In genomic region chr16:89491974-89492687, GRCh38 we compare ENCODE assay signal across 7 cellular contexts. TPM values are rescaled to one million over a fixed set of nuclear protein-coding genes. Genes with fewer than 3 reads are reported as not detected.
DNase-seq lines count a peak whose midpoint lies in the region; ATAC-seq and TF ChIP-seq lines count a peak whose summit lies in the region.

No MANE protein-coding gene starts in this region.

- ATAC-seq in GM21390 (IDR thresholded peaks at IDR 0.05; ENCODE audit: unreplicated experiment) (no peak), GM18861 (IDR thresholded peaks at IDR 0.05; ENCODE audit: unreplicated experiment) (no peak)

- H2AFZ ChIP-seq in smooth muscle cell (ENCODE audit: low read depth) = no peak overlapping the region

- CTCF ChIA-PET in HEK293 (lab: Yijun Ruan, JAX) = interaction anchor here (0.7 kb wide), 1 partner anchor 749 kb away, joined by 3 read pairs; no protein-coding TSS in a partner anchor

- H3F3A ChIP-seq in smooth muscle cell (ENCODE audit: low read depth) = peaks cover 14% of the 10 kb centered on the region

- POLR2A ChIA-PET in HEK293 (lab: Yijun Ruan, JAX) = no interaction called here

- WGBS in smooth muscle cell (ENCODE audit: low lambda C conversion rate) = 91% methylated on average over 24 of the region's 24 CpGs

- DNase-seq in SK-N-DZ (ENCODE audit: low spot score) (peak; percentile 51), fibroblast of mammary gland (ENCODE audit: low read depth) (peak; percentile 56), smooth muscle cell (lab: John Stamatoyannopoulos, UW; ENCODE audit: unreplicated experiment) (no peak), GDM1 (lab: John Stamatoyannopoulos, UW) (no peak)

- peaks cover 46% of the 10 kb centered on the region for H4K20me1 ChIP-seq in smooth muscle cell (ENCODE audit: low read depth)

- no peak overlapping the region for H3K27ac ChIP-seq in HEK293 (ENCODE audit: extremely low read depth, low read depth, low read length)
- peak overlapping the region; percentile 98 for H3K27ac ChIP-seq in smooth muscle cell (ENCODE audit: low read depth)

- TF ChIP-seq CTCF in HEK293 (tag by site-specific recombination; IDR thresholded peaks at IDR 0.05) (no peak), fibroblast of mammary gland (conservative IDR thresholded peaks at IDR 0.05; ENCODE audit: control insufficient read depth, insufficient read depth, low read depth, low read length) (no peak), smooth muscle cell (IDR thresholded peaks at IDR 0.05; ENCODE audit: borderline replicate concordance, insufficient read depth, poor library complexity, severe bottlenecking) (no peak)

- H3K9me3 ChIP-seq in HEK293 (ENCODE audit: control insufficient read depth, insufficient read depth, low read depth, low read length) (no peaks in the 10 kb centered on the region), smooth muscle cell (replicated peaks; ENCODE audit: low read depth) (no peaks in the 10 kb centered on the region)

- peak overlapping the region; percentile 97 for H3K9ac ChIP-seq in smooth muscle cell (ENCODE audit: low read depth)

- H3K36me3 ChIP-seq in HEK293 (ENCODE audit: control insufficient read depth in 2 of 2, insufficient read depth in 1 of 2, low read length in 2 of 2) = no peaks in the 10 kb centered on the region; a peak in 1 of 3 replicates
- H3K36me3 ChIP-seq in smooth muscle cell (ENCODE audit: low read depth) = no peaks in the 10 kb centered on the region

- H3K4me1 ChIP-seq in HEK293 (ENCODE audit: control insufficient read depth, insufficient read depth, low read length) (peaks cover 10% of the 10 kb centered on the region), smooth muscle cell (ENCODE audit: low read depth) (peaks cover 21% of the 10 kb centered on the region)

- H3K79me2 ChIP-seq in smooth muscle cell (ENCODE audit: low read depth) = peaks cover 41% of the 10 kb centered on the region

- H3K4me3 ChIP-seq in HEK293 (ENCODE audit: low read depth, low read length) (peak overlapping the region; percentile 81; the same call in 1 of the 2 replicates), fibroblast of mammary gland (ENCODE audit: control insufficient read depth, low read depth, low read length) (peak overlapping the region; percentile 66), smooth muscle cell (peak overlapping the region; percentile 95)

- H3K4me2 ChIP-seq in smooth muscle cell = peak overlapping the region; percentile 86

- H3K27me3 ChIP-seq in smooth muscle cell (ENCODE audit: low read depth) = no peaks in the 10 kb centered on the region

TF ChIP-seq in HEK293, 187 proteins besides CTCF, POLR2A, EP300 and RAD21:
- TF ChIP-seq SP2 (tag by site-specific recombination; IDR thresholded peaks at IDR 0.05) (no peak), ZBTB8A (tag by site-specific recombination; IDR thresholded peaks at IDR 0.05) (no peak), GFI1B (tag by site-specific recombination; IDR thresholded peaks at IDR 0.05) (no peak), ZNF121 (tag by site-specific recombination; IDR thresholded peaks at IDR 0.05) (no peak)
- TF ChIP-seq, protein P1, sequence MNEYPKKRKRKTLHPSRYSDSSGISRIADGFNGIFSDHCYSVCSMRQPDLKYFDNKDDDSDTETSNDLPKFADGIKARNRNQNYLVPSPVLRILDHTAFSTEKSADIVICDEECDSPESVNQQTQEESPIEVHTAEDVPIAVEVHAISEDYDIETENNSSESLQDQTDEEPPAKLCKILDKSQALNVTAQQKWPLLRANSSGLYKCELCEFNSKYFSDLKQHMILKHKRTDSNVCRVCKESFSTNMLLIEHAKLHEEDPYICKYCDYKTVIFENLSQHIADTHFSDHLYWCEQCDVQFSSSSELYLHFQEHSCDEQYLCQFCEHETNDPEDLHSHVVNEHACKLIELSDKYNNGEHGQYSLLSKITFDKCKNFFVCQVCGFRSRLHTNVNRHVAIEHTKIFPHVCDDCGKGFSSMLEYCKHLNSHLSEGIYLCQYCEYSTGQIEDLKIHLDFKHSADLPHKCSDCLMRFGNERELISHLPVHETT (tag by site-specific recombination; IDR thresholded peaks at IDR 0.05) = no peak

RNA-seq across cellular contexts. Expression of gene ANKRD11, which starts 1.8 kb away (rescaled TPM):
- polyA plus RNA-seq in SK-N-DZ (2014; cell fraction: cytosol; rRNA removed) = 47.7 and 51.2 TPM in 2 replicates
- 95.8 and 176 TPM in 2 replicates for polyA plus RNA-seq in SK-N-DZ (2014; cell fraction: nucleus; rRNA removed)
- 31.5 and 43.2 TPM in 2 replicates for total RNA-seq in smooth muscle cell
- polyA plus RNA-seq in smooth muscle cell = 105 and 118 TPM in 2 replicates

RNA-seq across cellular contexts. Expression of gene SPG7, which starts 16.1 kb away (rescaled TPM):
- 297 and 335 TPM in 2 replicates for polyA plus RNA-seq in SK-N-DZ (2014; cell fraction: cytosol; rRNA removed)
- polyA plus RNA-seq in SK-N-DZ (2014; cell fraction: nucleus; rRNA removed) = 713 and 807 TPM in 2 replicates
- 49.3 and 94.6 TPM in 2 replicates for total RNA-seq in smooth muscle cell
- polyA plus RNA-seq in smooth muscle cell = 61.4 and 75.4 TPM in 2 replicates

Comparison
In these comparisons a context has a peak if more than half of its experiments do, and no peak if none do; other contexts are left out.
1. DNase-seq: peak in SK-N-DZ (single experiment) and fibroblast of mammary gland (single experiment); none in smooth muscle cell (single experiment) and GDM1 (single experiment).
2. Peak in every context shown above with its lines, with median percentiles within 50 percentile points of each other: H3K4me3 ChIP-seq.